ENCODE assay signal across 19 cellular contexts in genomic region chr17:3547628-3548027, GRCh38. TPM values are rescaled to one million over a fixed set of nuclear protein-coding genes. Genes with fewer than 3 reads are reported as not detected.
DNase-seq lines count a peak whose midpoint lies in the region; ATAC-seq, FAIRE-seq and TF ChIP-seq lines count a peak whose summit lies in the region.
"Had no signal": no experiment of that assay in that cellular context is flagged by ENCODE, and none has a peak within 500 bp of the region (broad histone marks: within the 10 kb centered on the region; RNA-seq: fewer than 3 reads in every experiment).

No MANE protein-coding gene starts in this region.

- no peak for ATAC-seq in HG02981 (IDR thresholded peaks at IDR 0.05; ENCODE audit: unreplicated experiment)
- ATAC-seq: GM23338 had no signal

- H3K79me2 ChIP-seq in H9 (ENCODE audit: insufficient read depth, low read length): no peaks in the 10 kb centered on the region

- H2AK5ac ChIP-seq in H9 (ENCODE audit: insufficient read length, low read length): no peak overlapping the region

- no peaks in the 10 kb centered on the region for H3K79me1 ChIP-seq in H9 (ENCODE audit: insufficient read depth, low read depth, low read length, poor library complexity, severe bottlenecking)

- H3K23ac ChIP-seq in H9 (ENCODE audit: insufficient read length, low read depth, low read length): no peak overlapping the region

- H2BK120ac ChIP-seq in H9 (ENCODE audit: low read depth, low read length, poor library complexity, severe bottlenecking): no peak overlapping the region

- in situ Hi-C loops in brain microvascular endothelial cell (cut with HindIII; ENCODE audit: low pct_ligation_motif_present, low sequenced_read_pairs): no loop called here

- no peak overlapping the region for H2BK20ac ChIP-seq in H9 (ENCODE audit: low read depth, low read length, poor library complexity, severe bottlenecking)

- intact Hi-C loops in kidney (cut with DNase I): no loop called here
- intact Hi-C loops in posterior vena cava (cut with DNase I): no loop called here

- TF ChIP-seq CTCF in H9 (conservative IDR thresholded peaks at IDR 0.05) (no peak), kidney (IDR thresholded peaks at IDR 0.05; ENCODE audit: borderline replicate concordance, extremely low read depth, insufficient read depth) (no peak), brain microvascular endothelial cell (IDR thresholded peaks at IDR 0.05; ENCODE audit: low read depth, low read length, missing control alignments) (no peak)

- no peak overlapping the region for H3K14ac ChIP-seq in H9 (ENCODE audit: insufficient read depth, low read length)

- H3K4me2 ChIP-seq in H9 (ENCODE audit: insufficient read depth, insufficient read length, low read length): no peak overlapping the region
- H3K4me2 ChIP-seq: A549, BLaER1, GM23338 had no signal

- no peak overlapping the region for H2BK15ac ChIP-seq in H9 (ENCODE audit: low read depth, low read length)

- no peak overlapping the region for H4K91ac ChIP-seq in H9 (ENCODE audit: insufficient read length, low read depth, low read length)

- H3K56ac ChIP-seq in H9 (ENCODE audit: insufficient read length, low read depth, low read length): no peak overlapping the region

- H2AFZ ChIP-seq in H9 (ENCODE audit: low read length): no peak overlapping the region
- H2AFZ ChIP-seq: GM23338 had no signal

- H3K36me3 ChIP-seq in kidney (ENCODE audit: control insufficient read depth in 1 of 2, insufficient read depth in 2 of 2, low read length in 2 of 2): no peaks in the 10 kb centered on the region
- no peaks in the 10 kb centered on the region for H3K36me3 ChIP-seq in brain microvascular endothelial cell (replicated peaks)
- H3K36me3 ChIP-seq: BLaER1, HAP-1 had no signal

- DNase-seq in T-helper 2 cell treated with Interferon-gamma antibody and Interleukin-4, amounts not matched to agents 5 μg/mL and 100 μg/mL, for 36 hours (ENCODE audit: low spot score): no peak
- DNase-seq in T-helper 2 cell: no peak
- DNase-seq in H9: peak; percentile 22
- DNase-seq in kidney: peak; percentile 60
- DNase-seq in posterior vena cava (ENCODE audit: low spot score): peak; percentile 66
- no peak for DNase-seq in brain microvascular endothelial cell
- DNase-seq in NCI-H1694 treated with DMSO at 0.1 percent for 48 hours (lab: John Stamatoyannopoulos, UW): no peak
- DNase-seq: CD4-positive, alpha-beta memory T cell; DMS153; DMS79; GF-D8 had no signal

- no peak overlapping the region for H3K4me3 ChIP-seq in kidney (ENCODE audit: low read length in 2 of 2)
- no peak overlapping the region for H3K4me3 ChIP-seq in brain microvascular endothelial cell (ENCODE audit: low read depth, low read length)
- H3K4me3 ChIP-seq: A549, BLaER1, GM23338, HAP-1 had no signal

- no CpG with 5 or more reads among the region's 11 CpGs for WGBS in H9 (ENCODE audit: extremely low coverage, insufficient read length, low lambda C conversion rate)

- H3K27me3 ChIP-seq in H9 (ENCODE audit: insufficient read depth, low read length) (no peaks in the 10 kb centered on the region), brain microvascular endothelial cell (replicated peaks) (no peaks in the 10 kb centered on the region)
- H3K27me3 ChIP-seq: BLaER1 had no signal

- H3K9me3 Mint-ChIP-seq in T-helper 2 cell treated with Interferon-gamma antibody and Interleukin-4, amounts not matched to agents 5 μg/mL and 100 μg/mL, for 36 hours: no peaks in the 10 kb centered on the region
- peaks cover 5 to 6% of the 10 kb centered on the region in 2 experiments; a peak in 3 of 5 replicates for H3K9me3 Mint-ChIP-seq in H9

- no peaks in the 10 kb centered on the region for H3K9me3 ChIP-seq in H9 (ENCODE audit: control insufficient read depth, low read depth, low read length)
- no peaks in the 10 kb centered on the region for H3K9me3 ChIP-seq in kidney (ENCODE audit: control insufficient read depth in 1 of 2, low read length in 2 of 2)
- H3K9me3 ChIP-seq: A549, BLaER1, HAP-1 had no signal

- H3K27ac ChIP-seq in H9 (ENCODE audit: insufficient read length, low read depth, low read length) (no peak overlapping the region), kidney (ENCODE audit: low read depth in 2 of 2, low read length in 2 of 2) (no peak overlapping the region), brain microvascular endothelial cell (no peak overlapping the region)
- H3K27ac ChIP-seq: 22Rv1, A549, BLaER1, HL-60 had no signal

- H4K20me1 ChIP-seq in H9 (ENCODE audit: control insufficient read depth, insufficient read depth, insufficient read length): no peaks in the 10 kb centered on the region
- H4K20me1 ChIP-seq: BLaER1 had no signal

- H2BK5ac ChIP-seq in H9 (ENCODE audit: insufficient read length, low read length): no peak overlapping the region

- no peak overlapping the region for H4K5ac ChIP-seq in H9 (ENCODE audit: insufficient read length, low read depth, low read length)

- no peak overlapping the region for H3T11ph ChIP-seq in H9 (ENCODE audit: low read length)

- H3K4me1 ChIP-seq in H9 (ENCODE audit: insufficient read depth, low read length): no peaks in the 10 kb centered on the region
- H3K4me1 ChIP-seq in kidney (ENCODE audit: control insufficient read depth in 1 of 2, insufficient read depth in 1 of 2, low read depth in 1 of 2, low read length in 2 of 2): no peaks in the 10 kb centered on the region
- H3K4me1 ChIP-seq: A549, BLaER1, HAP-1 had no signal

- no peak overlapping the region for H3K4ac ChIP-seq in H9 (ENCODE audit: low read depth, low read length)

- H2BK12ac ChIP-seq in H9 (ENCODE audit: insufficient read length, low read depth, low read length): no peak overlapping the region

- H3K9ac ChIP-seq in H9 (ENCODE audit: extremely low read depth, insufficient read length, low read length) (no peak overlapping the region), kidney (ENCODE audit: low read length in 2 of 2) (no peak overlapping the region)
- H3K9ac ChIP-seq: BLaER1 had no signal

- H3K18ac ChIP-seq in H9 (ENCODE audit: insufficient read length, low read depth, low read length): no peak overlapping the region

- H3K36me3 Mint-ChIP-seq in T-helper 2 cell treated with Interferon-gamma antibody and Interleukin-4, amounts not matched to agents 5 μg/mL and 100 μg/mL, for 36 hours (ENCODE audit: low read depth): no peaks in the 10 kb centered on the region
- H3K36me3 Mint-ChIP-seq in H9 (ENCODE audit: insufficient read depth in 1 of 3, low read depth in 3 of 3): peaks cover 0 to 5% (median 0%) of the 10 kb centered on the region in 3 experiments; a peak in 2 of 7 replicates
- H3K36me3 Mint-ChIP-seq: CD14-positive monocyte; CD4-positive, alpha-beta memory T cell had no signal

- no peak overlapping the region for H4K8ac ChIP-seq in H9 (replicated peaks; ENCODE audit: insufficient read length, low read depth, low read length)

- H3K4me1 Mint-ChIP-seq in T-helper 2 cell treated with Interferon-gamma antibody and Interleukin-4, amounts not matched to agents 5 μg/mL and 100 μg/mL, for 36 hours (ENCODE audit: low read depth): no peaks in the 10 kb centered on the region
- no peaks in the 10 kb centered on the region for H3K4me1 Mint-ChIP-seq in H9
- H3K4me1 Mint-ChIP-seq: CD14-positive monocyte; CD4-positive, alpha-beta memory T cell; GM23338 had no signal

- FAIRE-seq in kidney (lab: Jason Lieb, UNC): no peak
- FAIRE-seq: A549 had no signal

- no peaks in the 10 kb centered on the region for H3K23me2 ChIP-seq in H9 (ENCODE audit: insufficient read length, low read depth, low read length, poor library complexity, severe bottlenecking)

- peak overlapping the region; percentile 16 for H3K27ac Mint-ChIP-seq in T-helper 2 cell treated with Interferon-gamma antibody and Interleukin-4, amounts not matched to agents 5 μg/mL and 100 μg/mL, for 36 hours
- H3K27ac Mint-ChIP-seq in H9: no peak overlapping the region
- H3K27ac Mint-ChIP-seq: CD14-positive monocyte; CD4-positive, alpha-beta memory T cell; GM23338 had no signal

- peaks cover 3% of the 10 kb centered on the region for H3K27me3 Mint-ChIP-seq in T-helper 2 cell treated with Interferon-gamma antibody and Interleukin-4, amounts not matched to agents 5 μg/mL and 100 μg/mL, for 36 hours (ENCODE audit: low read depth)
- H3K27me3 Mint-ChIP-seq in H9 (ENCODE audit: low read depth): 0 out of 2 replicates have a peak, but pooled peaks cover 2% of the 10 kb centered on the region

- H3K4me3 Mint-ChIP-seq in T-helper 2 cell treated with Interferon-gamma antibody and Interleukin-4, amounts not matched to agents 5 μg/mL and 100 μg/mL, for 36 hours: no peak overlapping the region
- no peak overlapping the region for H3K4me3 Mint-ChIP-seq in H9
- H3K4me3 Mint-ChIP-seq: CD14-positive monocyte; CD4-positive, alpha-beta memory T cell; GM23338 had no signal

RNA-seq across cellular contexts. Expression of gene TRPV3, which starts 10.0 kb away (rescaled TPM):
- total RNA-seq in H9 (2021) (0.63 and 1.2 TPM in 2 replicates), kidney (1.2 TPM), posterior vena cava (1 to 10 TPM; 1.5 to 2.7 TPM)
- polyA plus RNA-seq in kidney (ENCODE audit: insufficient read depth, low read depth, low replicate concordance): 0.13 TPM
- polyA plus RNA-seq: CD14-positive monocyte; CD4-positive, alpha-beta memory T cell had no signal

Comparison
In these comparisons a context has a peak if more than half of its experiments do, and no peak if none do; other contexts are left out.
1. DNase-seq: peak in H9 (single experiment), kidney (single experiment) and posterior vena cava (single experiment); none in T-helper 2 cell treated with Interferon-gamma antibody and Interleukin-4, amounts not matched to agents 5 μg/mL and 100 μg/mL, for 36 hours (single experiment), T-helper 2 cell (0 of 5), brain microvascular endothelial cell (single experiment) and NCI-H1694 treated with DMSO at 0.1 percent for 48 hours (single experiment).